Comparison of ENCODE assay signal across 1 cellular context in the genomic region with DNA sequence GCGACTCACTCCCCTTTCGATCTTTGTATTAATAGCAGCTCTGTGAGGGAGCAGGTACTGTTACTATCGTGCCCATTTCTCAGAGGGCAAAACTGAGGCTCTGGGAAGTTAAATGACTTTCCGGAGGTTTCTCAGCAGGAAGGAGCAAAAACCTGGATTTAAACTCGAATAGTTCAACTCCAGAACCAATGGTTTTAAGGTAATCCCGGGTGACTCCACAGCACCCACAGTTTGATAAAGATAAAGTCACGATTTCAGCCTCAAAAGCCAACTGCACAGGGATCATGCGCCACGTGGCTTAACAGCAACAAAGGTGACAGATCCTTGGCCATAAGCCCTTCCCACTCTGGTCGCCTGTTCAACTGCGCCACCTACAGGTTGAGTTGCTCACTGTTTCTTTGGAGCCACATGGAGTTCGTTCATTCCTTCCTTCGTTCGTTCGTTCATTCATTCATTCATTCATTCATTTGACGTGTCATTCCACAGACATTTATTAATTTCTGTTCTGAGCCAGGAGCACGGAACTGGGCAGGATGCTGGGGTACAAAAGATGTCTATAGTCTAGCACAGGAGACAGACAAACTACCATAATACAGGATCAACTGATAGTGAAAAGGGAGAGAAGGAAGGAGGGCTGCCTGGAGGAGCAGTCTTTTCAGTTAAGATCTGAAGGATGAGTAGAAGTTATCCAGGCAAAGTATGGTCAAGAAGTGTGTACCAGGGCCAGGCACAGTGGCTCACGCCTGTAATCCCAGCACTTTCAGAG.
A peak's percentile ranks its signal among the peaks of the same experiment; 100 is the strongest.
TF ChIP-seq lines count a peak whose summit lies in the region.

No MANE protein-coding gene starts in this region.

TF ChIP-seq in HepG2, 621 proteins besides CTCF, POLR2A, EP300 and RAD21 (continued from another document and continues in another):
- TF ChIP-seq, protein P1, sequence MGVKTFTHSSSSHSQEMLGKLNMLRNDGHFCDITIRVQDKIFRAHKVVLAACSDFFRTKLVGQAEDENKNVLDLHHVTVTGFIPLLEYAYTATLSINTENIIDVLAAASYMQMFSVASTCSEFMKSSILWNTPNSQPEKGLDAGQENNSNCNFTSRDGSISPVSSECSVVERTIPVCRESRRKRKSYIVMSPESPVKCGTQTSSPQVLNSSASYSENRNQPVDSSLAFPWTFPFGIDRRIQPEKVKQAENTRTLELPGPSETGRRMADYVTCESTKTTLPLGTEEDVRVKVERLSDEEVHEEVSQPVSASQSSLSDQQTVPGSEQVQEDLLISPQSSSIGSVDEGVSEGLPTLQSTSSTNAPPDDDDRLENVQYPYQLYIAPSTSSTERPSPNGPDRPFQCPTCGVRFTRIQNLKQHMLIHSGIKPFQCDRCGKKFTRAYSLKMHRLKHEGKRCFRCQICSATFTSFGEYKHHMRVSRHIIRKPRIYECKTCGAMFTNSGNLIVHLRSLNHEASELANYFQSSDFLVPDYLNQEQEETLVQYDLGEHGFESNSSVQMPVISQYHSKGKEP (CRISPR knock-in tag; IDR thresholded peaks at IDR 0.05), result no peak
- TF ChIP-seq, protein P2, sequence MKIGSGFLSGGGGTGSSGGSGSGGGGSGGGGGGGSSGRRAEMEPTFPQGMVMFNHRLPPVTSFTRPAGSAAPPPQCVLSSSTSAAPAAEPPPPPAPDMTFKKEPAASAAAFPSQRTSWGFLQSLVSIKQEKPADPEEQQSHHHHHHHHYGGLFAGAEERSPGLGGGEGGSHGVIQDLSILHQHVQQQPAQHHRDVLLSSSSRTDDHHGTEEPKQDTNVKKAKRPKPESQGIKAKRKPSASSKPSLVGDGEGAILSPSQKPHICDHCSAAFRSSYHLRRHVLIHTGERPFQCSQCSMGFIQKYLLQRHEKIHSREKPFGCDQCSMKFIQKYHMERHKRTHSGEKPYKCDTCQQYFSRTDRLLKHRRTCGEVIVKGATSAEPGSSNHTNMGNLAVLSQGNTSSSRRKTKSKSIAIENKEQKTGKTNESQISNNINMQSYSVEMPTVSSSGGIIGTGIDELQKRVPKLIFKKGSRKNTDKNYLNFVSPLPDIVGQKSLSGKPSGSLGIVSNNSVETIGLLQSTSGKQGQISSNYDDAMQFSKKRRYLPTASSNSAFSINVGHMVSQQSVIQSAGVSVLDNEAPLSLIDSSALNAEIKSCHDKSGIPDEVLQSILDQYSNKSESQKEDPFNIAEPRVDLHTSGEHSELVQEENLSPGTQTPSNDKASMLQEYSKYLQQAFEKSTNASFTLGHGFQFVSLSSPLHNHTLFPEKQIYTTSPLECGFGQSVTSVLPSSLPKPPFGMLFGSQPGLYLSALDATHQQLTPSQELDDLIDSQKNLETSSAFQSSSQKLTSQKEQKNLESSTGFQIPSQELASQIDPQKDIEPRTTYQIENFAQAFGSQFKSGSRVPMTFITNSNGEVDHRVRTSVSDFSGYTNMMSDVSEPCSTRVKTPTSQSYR (CRISPR knock-in tag; IDR thresholded peaks at IDR 0.05; ENCODE audit: borderline replicate concordance), result no peak
- TF ChIP-seq, protein P3, sequence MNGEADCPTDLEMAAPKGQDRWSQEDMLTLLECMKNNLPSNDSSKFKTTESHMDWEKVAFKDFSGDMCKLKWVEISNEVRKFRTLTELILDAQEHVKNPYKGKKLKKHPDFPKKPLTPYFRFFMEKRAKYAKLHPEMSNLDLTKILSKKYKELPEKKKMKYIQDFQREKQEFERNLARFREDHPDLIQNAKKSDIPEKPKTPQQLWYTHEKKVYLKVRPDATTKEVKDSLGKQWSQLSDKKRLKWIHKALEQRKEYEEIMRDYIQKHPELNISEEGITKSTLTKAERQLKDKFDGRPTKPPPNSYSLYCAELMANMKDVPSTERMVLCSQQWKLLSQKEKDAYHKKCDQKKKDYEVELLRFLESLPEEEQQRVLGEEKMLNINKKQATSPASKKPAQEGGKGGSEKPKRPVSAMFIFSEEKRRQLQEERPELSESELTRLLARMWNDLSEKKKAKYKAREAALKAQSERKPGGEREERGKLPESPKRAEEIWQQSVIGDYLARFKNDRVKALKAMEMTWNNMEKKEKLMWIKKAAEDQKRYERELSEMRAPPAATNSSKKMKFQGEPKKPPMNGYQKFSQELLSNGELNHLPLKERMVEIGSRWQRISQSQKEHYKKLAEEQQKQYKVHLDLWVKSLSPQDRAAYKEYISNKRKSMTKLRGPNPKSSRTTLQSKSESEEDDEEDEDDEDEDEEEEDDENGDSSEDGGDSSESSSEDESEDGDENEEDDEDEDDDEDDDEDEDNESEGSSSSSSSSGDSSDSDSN (CRISPR knock-in tag; IDR thresholded peaks at IDR 0.05), result no peak
- TF ChIP-seq ZNF335 (CRISPR knock-in tag; IDR thresholded peaks at IDR 0.05), result no peak
- TF ChIP-seq NFE2L2 (IDR thresholded peaks at IDR 0.05; ENCODE audit: low read length), result no peak
- peak; percentile 32; the same call in 1 of the 2 replicates for TF ChIP-seq KAT8 (CRISPR knock-in tag; IDR thresholded peaks at IDR 0.05)
- TF ChIP-seq, protein P4, sequence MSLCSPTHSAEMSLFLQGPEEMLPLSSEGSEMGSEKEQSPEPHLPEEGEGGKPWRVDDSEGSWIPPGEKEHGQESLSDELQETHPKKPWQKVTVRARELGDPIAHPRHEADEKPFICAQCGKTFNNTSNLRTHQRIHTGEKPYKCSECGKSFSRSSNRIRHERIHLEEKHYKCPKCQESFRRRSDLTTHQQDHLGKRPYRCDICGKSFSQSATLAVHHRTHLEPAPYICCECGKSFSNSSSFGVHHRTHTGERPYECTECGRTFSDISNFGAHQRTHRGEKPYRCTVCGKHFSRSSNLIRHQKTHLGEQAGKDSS (CRISPR knock-in tag; IDR thresholded peaks at IDR 0.05; ENCODE audit: borderline replicate concordance, low read depth), result 0 out of 2 replicates have a peak, but pooled peaks have one; percentile 46
- TF ChIP-seq RCOR2 (CRISPR knock-in tag; IDR thresholded peaks at IDR 0.05), result no peak
- TF ChIP-seq ZNF326 (CRISPR knock-in tag; IDR thresholded peaks at IDR 0.05; ENCODE audit: borderline replicate concordance), result no peak
- 0 out of 2 replicates have a peak, but pooled peaks have one; percentile 57 for TF ChIP-seq SMAD1 (CRISPR knock-in tag; IDR thresholded peaks at IDR 0.05; ENCODE audit: borderline replicate concordance, low read depth)
- 0 out of 2 replicates have a peak, but pooled peaks have one; percentile 15 for TF ChIP-seq SP5 (CRISPR knock-in tag; IDR thresholded peaks at IDR 0.05; ENCODE audit: borderline replicate concordance, low read depth)
- TF ChIP-seq ZSCAN20 (CRISPR knock-in tag; IDR thresholded peaks at IDR 0.05; ENCODE audit: borderline replicate concordance), result no peak
- no peak for TF ChIP-seq KLF11 (CRISPR knock-in tag; IDR thresholded peaks at IDR 0.05)
- TF ChIP-seq, protein P5, sequence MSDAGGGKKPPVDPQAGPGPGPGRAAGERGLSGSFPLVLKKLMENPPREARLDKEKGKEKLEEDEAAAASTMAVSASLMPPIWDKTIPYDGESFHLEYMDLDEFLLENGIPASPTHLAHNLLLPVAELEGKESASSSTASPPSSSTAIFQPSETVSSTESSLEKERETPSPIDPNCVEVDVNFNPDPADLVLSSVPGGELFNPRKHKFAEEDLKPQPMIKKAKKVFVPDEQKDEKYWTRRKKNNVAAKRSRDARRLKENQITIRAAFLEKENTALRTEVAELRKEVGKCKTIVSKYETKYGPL (CRISPR knock-in tag; IDR thresholded peaks at IDR 0.05), result no peak
- no peak for TF ChIP-seq ONECUT2 (CRISPR knock-in tag; IDR thresholded peaks at IDR 0.05)
- peak; percentile 29; the same call in 1 of the 2 replicates for TF ChIP-seq MED1 (CRISPR knock-in tag; IDR thresholded peaks at IDR 0.05)
- TF ChIP-seq NFYB (CRISPR knock-in tag; IDR thresholded peaks at IDR 0.05), result no peak
- no peak for TF ChIP-seq GATA4 (IDR thresholded peaks at IDR 0.05; ENCODE audit: borderline replicate concordance, low read depth)
- no peak for TF ChIP-seq SKI (IDR thresholded peaks at IDR 0.05; ENCODE audit: partially characterized antibody)
- TF ChIP-seq ZNF768 (CRISPR knock-in tag; IDR thresholded peaks at IDR 0.05), result no peak
- peak; percentile 57; the same call in 1 of the 2 replicates for TF ChIP-seq ZNF792 (CRISPR knock-in tag; IDR thresholded peaks at IDR 0.05)
- no peak for TF ChIP-seq ZNF550 (CRISPR knock-in tag; IDR thresholded peaks at IDR 0.05; ENCODE audit: borderline replicate concordance)
- TF ChIP-seq ZNF12 (CRISPR knock-in tag; IDR thresholded peaks at IDR 0.05), result 0 out of 2 replicates have a peak, but pooled peaks have one; percentile 58
- no peak for TF ChIP-seq CHCHD3 (CRISPR knock-in tag; IDR thresholded peaks at IDR 0.05)
- TF ChIP-seq, protein P6, sequence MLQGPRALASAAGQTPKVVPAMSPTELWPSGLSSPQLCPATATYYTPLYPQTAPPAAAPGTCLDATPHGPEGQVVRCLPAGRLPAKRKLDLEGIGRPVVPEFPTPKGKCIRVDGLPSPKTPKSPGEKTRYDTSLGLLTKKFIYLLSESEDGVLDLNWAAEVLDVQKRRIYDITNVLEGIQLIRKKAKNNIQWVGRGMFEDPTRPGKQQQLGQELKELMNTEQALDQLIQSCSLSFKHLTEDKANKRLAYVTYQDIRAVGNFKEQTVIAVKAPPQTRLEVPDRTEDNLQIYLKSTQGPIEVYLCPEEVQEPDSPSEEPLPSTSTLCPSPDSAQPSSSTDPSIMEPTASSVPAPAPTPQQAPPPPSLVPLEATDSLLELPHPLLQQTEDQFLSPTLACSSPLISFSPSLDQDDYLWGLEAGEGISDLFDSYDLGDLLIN (CRISPR knock-in tag; IDR thresholded peaks at IDR 0.05; ENCODE audit: borderline replicate concordance), result no peak
- TF ChIP-seq SRSF1 (optimal IDR thresholded peaks at IDR 0.05; ENCODE audit: low read depth, low read length), result no peak
- TF ChIP-seq, protein P7, sequence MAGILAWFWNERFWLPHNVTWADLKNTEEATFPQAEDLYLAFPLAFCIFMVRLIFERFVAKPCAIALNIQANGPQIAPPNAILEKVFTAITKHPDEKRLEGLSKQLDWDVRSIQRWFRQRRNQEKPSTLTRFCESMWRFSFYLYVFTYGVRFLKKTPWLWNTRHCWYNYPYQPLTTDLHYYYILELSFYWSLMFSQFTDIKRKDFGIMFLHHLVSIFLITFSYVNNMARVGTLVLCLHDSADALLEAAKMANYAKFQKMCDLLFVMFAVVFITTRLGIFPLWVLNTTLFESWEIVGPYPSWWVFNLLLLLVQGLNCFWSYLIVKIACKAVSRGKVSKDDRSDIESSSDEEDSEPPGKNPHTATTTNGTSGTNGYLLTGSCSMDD (CRISPR knock-in tag; IDR thresholded peaks at IDR 0.05), result no peak
- TF ChIP-seq SP140L (CRISPR knock-in tag; IDR thresholded peaks at IDR 0.05; ENCODE audit: borderline replicate concordance), result no peak
- TF ChIP-seq DR1 (CRISPR knock-in tag; IDR thresholded peaks at IDR 0.05), result no peak
- TF ChIP-seq, protein P8, sequence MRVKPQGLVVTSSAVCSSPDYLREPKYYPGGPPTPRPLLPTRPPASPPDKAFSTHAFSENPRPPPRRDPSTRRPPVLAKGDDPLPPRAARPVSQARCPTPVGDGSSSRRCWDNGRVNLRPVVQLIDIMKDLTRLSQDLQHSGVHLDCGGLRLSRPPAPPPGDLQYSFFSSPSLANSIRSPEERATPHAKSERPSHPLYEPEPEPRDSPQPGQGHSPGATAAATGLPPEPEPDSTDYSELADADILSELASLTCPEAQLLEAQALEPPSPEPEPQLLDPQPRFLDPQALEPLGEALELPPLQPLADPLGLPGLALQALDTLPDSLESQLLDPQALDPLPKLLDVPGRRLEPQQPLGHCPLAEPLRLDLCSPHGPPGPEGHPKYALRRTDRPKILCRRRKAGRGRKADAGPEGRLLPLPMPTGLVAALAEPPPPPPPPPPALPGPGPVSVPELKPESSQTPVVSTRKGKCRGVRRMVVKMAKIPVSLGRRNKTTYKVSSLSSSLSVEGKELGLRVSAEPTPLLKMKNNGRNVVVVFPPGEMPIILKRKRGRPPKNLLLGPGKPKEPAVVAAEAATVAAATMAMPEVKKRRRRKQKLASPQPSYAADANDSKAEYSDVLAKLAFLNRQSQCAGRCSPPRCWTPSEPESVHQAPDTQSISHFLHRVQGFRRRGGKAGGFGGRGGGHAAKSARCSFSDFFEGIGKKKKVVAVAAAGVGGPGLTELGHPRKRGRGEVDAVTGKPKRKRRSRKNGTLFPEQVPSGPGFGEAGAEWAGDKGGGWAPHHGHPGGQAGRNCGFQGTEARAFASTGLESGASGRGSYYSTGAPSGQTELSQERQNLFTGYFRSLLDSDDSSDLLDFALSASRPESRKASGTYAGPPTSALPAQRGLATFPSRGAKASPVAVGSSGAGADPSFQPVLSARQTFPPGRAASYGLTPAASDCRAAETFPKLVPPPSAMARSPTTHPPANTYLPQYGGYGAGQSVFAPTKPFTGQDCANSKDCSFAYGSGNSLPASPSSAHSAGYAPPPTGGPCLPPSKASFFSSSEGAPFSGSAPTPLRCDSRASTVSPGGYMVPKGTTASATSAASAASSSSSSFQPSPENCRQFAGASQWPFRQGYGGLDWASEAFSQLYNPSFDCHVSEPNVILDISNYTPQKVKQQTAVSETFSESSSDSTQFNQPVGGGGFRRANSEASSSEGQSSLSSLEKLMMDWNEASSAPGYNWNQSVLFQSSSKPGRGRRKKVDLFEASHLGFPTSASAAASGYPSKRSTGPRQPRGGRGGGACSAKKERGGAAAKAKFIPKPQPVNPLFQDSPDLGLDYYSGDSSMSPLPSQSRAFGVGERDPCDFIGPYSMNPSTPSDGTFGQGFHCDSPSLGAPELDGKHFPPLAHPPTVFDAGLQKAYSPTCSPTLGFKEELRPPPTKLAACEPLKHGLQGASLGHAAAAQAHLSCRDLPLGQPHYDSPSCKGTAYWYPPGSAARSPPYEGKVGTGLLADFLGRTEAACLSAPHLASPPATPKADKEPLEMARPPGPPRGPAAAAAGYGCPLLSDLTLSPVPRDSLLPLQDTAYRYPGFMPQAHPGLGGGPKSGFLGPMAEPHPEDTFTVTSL (CRISPR knock-in tag; IDR thresholded peaks at IDR 0.05; ENCODE audit: borderline replicate concordance), result no peak
- TF ChIP-seq ZBTB20 (CRISPR knock-in tag; IDR thresholded peaks at IDR 0.05; ENCODE audit: borderline replicate concordance, low read depth), result no peak
- no peak for TF ChIP-seq PHF21A (CRISPR knock-in tag; IDR thresholded peaks at IDR 0.05)
- TF ChIP-seq FOXA1 (IDR thresholded peaks at IDR 0.05), result no peak
- TF ChIP-seq FOXA1 (CRISPR knock-in tag; IDR thresholded peaks at IDR 0.05), result no peak
- TF ChIP-seq ZNF839 (CRISPR knock-in tag; IDR thresholded peaks at IDR 0.05; ENCODE audit: borderline replicate concordance), result no peak; the same call in 1 of the 2 replicates
- no peak for TF ChIP-seq ZFP82 (CRISPR knock-in tag; IDR thresholded peaks at IDR 0.05; ENCODE audit: borderline replicate concordance)
- TF ChIP-seq ZNF350 (CRISPR knock-in tag; IDR thresholded peaks at IDR 0.05; ENCODE audit: borderline replicate concordance, low read depth), result 0 out of 2 replicates have a peak, but pooled peaks have one; percentile 32
- no peak for TF ChIP-seq ZNF430 (CRISPR knock-in tag; IDR thresholded peaks at IDR 0.05)
- no peak for TF ChIP-seq SMYD3 (CRISPR knock-in tag; IDR thresholded peaks at IDR 0.05)
- TF ChIP-seq ZMYM4 (CRISPR knock-in tag; IDR thresholded peaks at IDR 0.05), result peak; percentile 67
- 0 out of 2 replicates have a peak, but pooled peaks have one; percentile 58 for TF ChIP-seq ZNF441 (CRISPR knock-in tag; IDR thresholded peaks at IDR 0.05; ENCODE audit: borderline replicate concordance)
- TF ChIP-seq, protein P9, sequence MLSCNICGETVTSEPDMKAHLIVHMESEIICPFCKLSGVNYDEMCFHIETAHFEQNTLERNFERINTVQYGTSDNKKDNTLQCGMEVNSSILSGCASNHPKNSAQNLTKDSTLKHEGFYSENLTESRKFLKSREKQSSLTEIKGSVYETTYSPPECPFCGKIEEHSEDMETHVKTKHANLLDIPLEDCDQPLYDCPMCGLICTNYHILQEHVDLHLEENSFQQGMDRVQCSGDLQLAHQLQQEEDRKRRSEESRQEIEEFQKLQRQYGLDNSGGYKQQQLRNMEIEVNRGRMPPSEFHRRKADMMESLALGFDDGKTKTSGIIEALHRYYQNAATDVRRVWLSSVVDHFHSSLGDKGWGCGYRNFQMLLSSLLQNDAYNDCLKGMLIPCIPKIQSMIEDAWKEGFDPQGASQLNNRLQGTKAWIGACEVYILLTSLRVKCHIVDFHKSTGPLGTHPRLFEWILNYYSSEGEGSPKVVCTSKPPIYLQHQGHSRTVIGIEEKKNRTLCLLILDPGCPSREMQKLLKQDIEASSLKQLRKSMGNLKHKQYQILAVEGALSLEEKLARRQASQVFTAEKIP (CRISPR knock-in tag; IDR thresholded peaks at IDR 0.05; ENCODE audit: borderline replicate concordance), result no peak
- TF ChIP-seq ZNF746 (CRISPR knock-in tag; IDR thresholded peaks at IDR 0.05), result no peak
